ENCODE assay signal across 8 cellular contexts in genomic region chr3:189233225-189233858, GRCh38.
DNase-seq lines count a peak whose midpoint lies in the region; ATAC-seq and TF ChIP-seq lines count a peak whose summit lies in the region.

No MANE protein-coding gene starts in this region.

- ATAC-seq in GM19324 (IDR thresholded peaks at IDR 0.05; ENCODE audit: low FRiP score, unreplicated experiment): no peak

- DNase-seq in NK-92 treated with Interleukin-12 subunit alpha and Interleukin-12 subunit beta, amount 100 ng/mL, for 24 hours (lab: John Stamatoyannopoulos, UW): peak; percentile 6
- DNase-seq in NK-92 (lab: John Stamatoyannopoulos, UW; ENCODE audit: unreplicated experiment) (no peak), MV-4-11 (lab: John Stamatoyannopoulos, UW) (peak; percentile 34), SK-N-DZ (ENCODE audit: low spot score) (peak; percentile 78), erythroblast (lab: John Stamatoyannopoulos, UW) (peak; percentile 2 to 27), myocyte (ENCODE audit: low read depth) (peak; percentile 74), cortex of kidney (lab: John Stamatoyannopoulos, UW) (no peak)

- TF ChIP-seq POLR2A in erythroblast (IDR thresholded peaks at IDR 0.05; ENCODE audit: low read length): no peak

Comparison
In these comparisons a context has a peak if more than half of its experiments do, and no peak if none do; other contexts are left out.
1. DNase-seq: peak in NK-92 treated with Interleukin-12 subunit alpha and Interleukin-12 subunit beta, amount 100 ng/mL, for 24 hours (single experiment), MV-4-11 (single experiment), SK-N-DZ (single experiment), erythroblast (2 of 2) and myocyte (single experiment); none in NK-92 (single experiment) and cortex of kidney (single experiment).